ENCODE assay signal across 6 cellular contexts in genomic region chr17:8163978-8164814, GRCh38. TPM values are rescaled to one million over a fixed set of nuclear protein-coding genes. Genes with fewer than 3 reads are reported as not detected.
DNase-seq lines count a peak whose midpoint lies in the region; ATAC-seq and TF ChIP-seq lines count a peak whose summit lies in the region.

No MANE protein-coding gene starts in this region.

- in situ Hi-C loops in G401 (cut with HindIII; ENCODE audit: low sequenced_read_pairs), result no loop called here

- peak overlapping the region; percentile 76; the same call in 1 of the 2 replicates for H3K27ac ChIP-seq in SJCRH30
- peak overlapping the region; percentile 99 to 100 for H3K27ac ChIP-seq in coronary artery

- no peak for TF ChIP-seq CTCF in coronary artery (IDR thresholded peaks at IDR 0.05)

- H3K4me3 ChIP-seq in SJCRH30 (peak overlapping the region; percentile 94), coronary artery (peak overlapping the region; percentile 96), neuron (ENCODE audit: low read length) (peak overlapping the region; percentile 77)

- ATAC-seq in HG03045 (IDR thresholded peaks at IDR 0.05; ENCODE audit: unreplicated experiment), result no peak

- H3K9me3 ChIP-seq in SJCRH30 (replicated peaks), result no peaks in the 10 kb centered on the region
- H3K9me3 ChIP-seq in neuron (ENCODE audit: low read length), result no peaks in the 10 kb centered on the region

- no peaks in the 10 kb centered on the region for H3K27me3 ChIP-seq in SJCRH30
- H3K27me3 ChIP-seq in neuron (ENCODE audit: insufficient read depth, low read length), result no peaks in the 10 kb centered on the region

- H3K4me1 ChIP-seq in SJCRH30, result peaks cover 8% of the 10 kb centered on the region; the same call in 1 of the 2 replicates
- peaks cover 44% of the 10 kb centered on the region for H3K4me1 ChIP-seq in neuron (ENCODE audit: insufficient read depth, low read length)

- no peak overlapping the region for H2AFZ ChIP-seq in neuron (ENCODE audit: low read depth, low read length)

- H3K36me3 ChIP-seq in SJCRH30 (peaks cover 3% of the 10 kb centered on the region; the same call in 1 of the 2 replicates), neuron (ENCODE audit: insufficient read depth, low read length) (peaks cover 22% of the 10 kb centered on the region)

- DNase-seq in G401 (ENCODE audit: low spot score) (peak; percentile 74), SJCRH30 (peak; percentile 50 to 64), coronary artery (ENCODE audit: low spot score) (peak; percentile 82), 8988T (no peak)

RNA-seq across cellular contexts. Expression of gene VAMP2, which starts 1.4 kb away (rescaled TPM):
- 1.0 and 1.4 TPM in 2 replicates for total RNA-seq in G401 (2014; rRNA removed; shearing (Covaris generic))
- 6.1 and 7.9 TPM in 2 replicates for total RNA-seq in SJCRH30 (2014; rRNA removed; shearing (Covaris generic))

RNA-seq across cellular contexts. Expression of gene TMEM107, which starts 12.0 kb away (rescaled TPM):
- total RNA-seq in G401 (2014; rRNA removed; shearing (Covaris generic)), result 37.8 and 60.6 TPM in 2 replicates
- total RNA-seq in SJCRH30 (2014; rRNA removed; shearing (Covaris generic)), result 13.0 and 19.8 TPM in 2 replicates

RNA-seq across cellular contexts. Expression of gene PER1, which starts 12.0 kb away (rescaled TPM):
- total RNA-seq in G401 (2014; rRNA removed; shearing (Covaris generic)), result 29.0 and 34.0 TPM in 2 replicates
- 9.3 and 13.5 TPM in 2 replicates for total RNA-seq in SJCRH30 (2014; rRNA removed; shearing (Covaris generic))

RNA-seq across cellular contexts. Expression of gene BORCS6, which starts 25.8 kb away (rescaled TPM):
- 24.3 and 25.6 TPM in 2 replicates for total RNA-seq in G401 (2014; rRNA removed; shearing (Covaris generic))
- 1.9 and 2.2 TPM in 2 replicates for total RNA-seq in SJCRH30 (2014; rRNA removed; shearing (Covaris generic))

RNA-seq across cellular contexts. Expression of gene HES7, which starts 40.3 kb away (rescaled TPM):
- 1.1 and 3.9 TPM in 2 replicates for total RNA-seq in G401 (2014; rRNA removed; shearing (Covaris generic))
- 0.79 and 0.91 TPM in 2 replicates for total RNA-seq in SJCRH30 (2014; rRNA removed; shearing (Covaris generic))
